8 cellular contexts compared by ENCODE assay signal in the genomic region with DNA sequence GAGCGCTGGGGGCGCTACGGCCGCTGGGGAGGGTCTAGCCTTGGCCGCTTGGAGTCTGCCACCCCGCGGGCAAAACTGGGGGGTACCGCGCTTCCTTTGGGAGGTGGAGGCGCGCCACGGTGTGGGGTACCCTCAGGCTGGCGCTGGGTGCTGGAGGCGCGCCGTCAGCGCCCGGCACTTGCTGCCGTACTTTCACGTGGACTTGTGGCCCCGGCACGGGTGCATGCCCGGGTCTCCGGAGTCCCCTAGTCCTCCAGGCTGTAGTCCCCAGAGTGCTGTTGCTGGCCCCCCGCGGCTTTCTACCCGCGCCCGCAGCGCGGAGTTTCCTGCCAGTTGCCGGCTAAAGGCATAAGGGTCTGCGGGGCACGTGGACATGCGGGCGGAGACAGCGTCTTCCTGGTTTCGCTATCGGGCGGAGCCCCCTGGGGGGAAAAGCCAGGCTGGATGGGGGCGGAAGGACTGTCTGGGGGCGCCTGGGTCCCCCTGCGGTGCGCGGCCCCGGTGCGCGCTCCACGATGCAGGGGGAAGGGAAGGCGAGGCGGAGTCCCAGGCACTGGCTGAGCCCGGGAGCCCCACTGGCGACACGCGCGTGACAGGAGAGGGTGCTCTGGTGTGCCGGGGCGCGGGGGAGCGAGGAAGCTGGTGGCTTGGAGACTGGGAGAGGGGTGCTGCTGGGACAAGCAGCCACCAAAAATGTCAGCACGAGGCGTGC. TPM values are rescaled to one million over a fixed set of nuclear protein-coding genes. Genes with fewer than 3 reads are reported as not detected.
DNase-seq lines count a peak whose midpoint lies in the region; ATAC-seq and TF ChIP-seq lines count a peak whose summit lies in the region.

No MANE protein-coding gene starts in this region.

- no peak for TF ChIP-seq EP300 in neural cell (conservative IDR thresholded peaks at IDR 0.05; ENCODE audit: poor library complexity, severe bottlenecking)

- DNase-seq in GM13976 (ENCODE audit: low spot score): peak; percentile 74
- peak; percentile 50 for DNase-seq in NOMO-1 treated with DMSO at 0.1 percent for 48 hours (lab: John Stamatoyannopoulos, UW; ENCODE audit: unreplicated experiment)
- peak; percentile 15 for DNase-seq in activated T-helper 1 cell treated with Interleukin-2 at 50 U/mL for 16 hours (ENCODE audit: low read depth)
- DNase-seq in fibroblast of the aortic adventitia (ENCODE audit: low read depth): no peak
- DNase-seq in substantia nigra (lab: John Stamatoyannopoulos, UW): peak in 23 of 49 donors; percentile 9 to 83 (median 27)

- peak overlapping the region; percentile 69 for H3K9ac ChIP-seq in neural cell (ENCODE audit: low read length)

- peak overlapping the region; percentile 88 for H3K27ac ChIP-seq in 22Rv1
- peak overlapping the region; percentile 20 for H3K27ac ChIP-seq in neural cell (ENCODE audit: low read length)
- H3K27ac ChIP-seq in substantia nigra (ENCODE audit: low read depth, low read length, poor library complexity, severe bottlenecking): peak overlapping the region; percentile 58

- TF ChIP-seq CTCF in 22Rv1 (IDR thresholded peaks at IDR 0.05): no peak
- TF ChIP-seq CTCF in GM13976 (IDR thresholded peaks at IDR 0.05; ENCODE audit: borderline replicate concordance, control extremely low read depth, extremely low read depth, insufficient read depth, missing control alignments): no peak
- TF ChIP-seq CTCF in fibroblast of the aortic adventitia (IDR thresholded peaks at IDR 0.05; ENCODE audit: insufficient read depth, low read length): no peak
- TF ChIP-seq CTCF in neural cell (IDR thresholded peaks at IDR 0.05; ENCODE audit: poor library complexity, severe bottlenecking): peak; percentile 16

- no peaks in the 10 kb centered on the region for H4K20me1 ChIP-seq in neural cell (ENCODE audit: insufficient read depth)

- peak; percentile 30 for ATAC-seq in HG02870 (IDR thresholded peaks at IDR 0.05; ENCODE audit: unreplicated experiment)

- H3K4me3 ChIP-seq in fibroblast of the aortic adventitia (ENCODE audit: low read depth, low read length): peak overlapping the region; percentile 74
- peak overlapping the region; percentile 97 for H3K4me3 ChIP-seq in neural cell (ENCODE audit: low read length)

- peak overlapping the region; percentile 45 for H2AFZ ChIP-seq in neural cell (ENCODE audit: low read depth, low read length)

- H3K79me2 ChIP-seq in neural cell (replicated peaks; ENCODE audit: insufficient read depth, low read length): no peaks in the 10 kb centered on the region

- H3K4me2 ChIP-seq in neural cell (ENCODE audit: low read length): peak overlapping the region; percentile 94

- no peaks in the 10 kb centered on the region for H3K36me3 ChIP-seq in neural cell (ENCODE audit: insufficient read depth, low read length)

- H3K9me3 ChIP-seq in neural cell (ENCODE audit: low read length): no peaks in the 10 kb centered on the region

- in situ Hi-C loops in GM13976 (cut with MboI; ENCODE audit: low sequenced_read_pairs, unreplicated experiment): no loop called here

- TF ChIP-seq RAD21 in neural cell (conservative IDR thresholded peaks at IDR 0.05): no peak

- no peaks in the 10 kb centered on the region for H3K9me2 ChIP-seq in neural cell (ENCODE audit: insufficient read depth, low read length)

- no peaks in the 10 kb centered on the region for H3F3A ChIP-seq in neural cell (ENCODE audit: insufficient read depth, low read length, poor library complexity, severe bottlenecking)

- peaks cover 36% of the 10 kb centered on the region for H3K27me3 ChIP-seq in neural cell (ENCODE audit: insufficient read depth, low read depth, low read length)

TF ChIP-seq in neural cell, 6 proteins besides CTCF, POLR2A, EP300 and RAD21:
- TF ChIP-seq POLR2AphosphoS5 (IDR thresholded peaks at IDR 0.05) (peak; percentile 5), MXI1 (conservative IDR thresholded peaks at IDR 0.05; ENCODE audit: poor library complexity, severe bottlenecking) (peak; percentile 76)
- TF ChIP-seq, protein P1, sequence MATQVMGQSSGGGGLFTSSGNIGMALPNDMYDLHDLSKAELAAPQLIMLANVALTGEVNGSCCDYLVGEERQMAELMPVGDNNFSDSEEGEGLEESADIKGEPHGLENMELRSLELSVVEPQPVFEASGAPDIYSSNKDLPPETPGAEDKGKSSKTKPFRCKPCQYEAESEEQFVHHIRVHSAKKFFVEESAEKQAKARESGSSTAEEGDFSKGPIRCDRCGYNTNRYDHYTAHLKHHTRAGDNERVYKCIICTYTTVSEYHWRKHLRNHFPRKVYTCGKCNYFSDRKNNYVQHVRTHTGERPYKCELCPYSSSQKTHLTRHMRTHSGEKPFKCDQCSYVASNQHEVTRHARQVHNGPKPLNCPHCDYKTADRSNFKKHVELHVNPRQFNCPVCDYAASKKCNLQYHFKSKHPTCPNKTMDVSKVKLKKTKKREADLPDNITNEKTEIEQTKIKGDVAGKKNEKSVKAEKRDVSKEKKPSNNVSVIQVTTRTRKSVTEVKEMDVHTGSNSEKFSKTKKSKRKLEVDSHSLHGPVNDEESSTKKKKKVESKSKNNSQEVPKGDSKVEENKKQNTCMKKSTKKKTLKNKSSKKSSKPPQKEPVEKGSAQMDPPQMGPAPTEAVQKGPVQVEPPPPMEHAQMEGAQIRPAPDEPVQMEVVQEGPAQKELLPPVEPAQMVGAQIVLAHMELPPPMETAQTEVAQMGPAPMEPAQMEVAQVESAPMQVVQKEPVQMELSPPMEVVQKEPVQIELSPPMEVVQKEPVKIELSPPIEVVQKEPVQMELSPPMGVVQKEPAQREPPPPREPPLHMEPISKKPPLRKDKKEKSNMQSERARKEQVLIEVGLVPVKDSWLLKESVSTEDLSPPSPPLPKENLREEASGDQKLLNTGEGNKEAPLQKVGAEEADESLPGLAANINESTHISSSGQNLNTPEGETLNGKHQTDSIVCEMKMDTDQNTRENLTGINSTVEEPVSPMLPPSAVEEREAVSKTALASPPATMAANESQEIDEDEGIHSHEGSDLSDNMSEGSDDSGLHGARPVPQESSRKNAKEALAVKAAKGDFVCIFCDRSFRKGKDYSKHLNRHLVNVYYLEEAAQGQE (IDR thresholded peaks at IDR 0.05; ENCODE audit: borderline replicate concordance): no peak

RNA-seq across cellular contexts. Expression of a gene that starts 0.7 kb away (rescaled TPM):
- 0.18 and 2.9 TPM in 2 replicates for total RNA-seq in fibroblast of the aortic adventitia (ENCODE audit: low replicate concordance)
- 0.32 and 0.48 TPM in 2 replicates for polyA plus RNA-seq in neural cell
- 0.73 and 1.0 TPM in 2 replicates for polyA minus RNA-seq in neural cell

Comparison
In these comparisons a context has a peak if more than half of its experiments do, and no peak if none do; other contexts are left out.
1. H3K27ac ChIP-seq: peak in every context shown above with its lines; median percentile 88 in 22Rv1; 58 in substantia nigra; 20 in neural cell.